Comparison of ENCODE assay signal across 1 cellular context in the genomic region with DNA sequence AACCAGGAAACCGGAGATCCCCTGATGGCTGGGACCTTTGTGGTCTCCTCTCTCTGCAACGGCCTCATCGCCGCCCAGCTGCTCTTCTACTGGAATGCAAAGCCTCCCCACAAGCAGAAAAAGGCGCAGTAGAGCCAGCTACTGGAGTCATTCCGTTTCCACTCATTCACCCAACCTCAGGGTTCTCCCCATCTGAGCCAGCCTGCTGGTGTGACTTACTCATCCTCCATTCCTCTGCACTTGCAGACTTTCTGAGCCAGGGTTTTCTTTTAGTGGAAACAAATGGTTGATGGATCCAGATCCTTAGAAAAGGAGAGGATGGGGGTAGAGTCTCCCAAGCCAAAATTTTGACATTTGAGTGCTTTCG.
TF ChIP-seq lines count a peak whose summit lies in the region.

No MANE protein-coding gene starts in this region.

TF ChIP-seq in HepG2, 621 proteins besides CTCF, POLR2A, EP300 and RAD21:
- TF ChIP-seq MEIS2 (CRISPR knock-in tag; IDR thresholded peaks at IDR 0.05), result 0 out of 2 replicates have a peak, but pooled peaks have one; percentile 2
- no peak for TF ChIP-seq ZNF607 (CRISPR knock-in tag; IDR thresholded peaks at IDR 0.05; ENCODE audit: borderline replicate concordance)
